Comparison of ENCODE assay signal across 33 cellular contexts in genomic region chr12:69766260-69766659, GRCh38. TPM values are rescaled to one million over a fixed set of nuclear protein-coding genes. Genes with fewer than 3 reads are reported as not detected.
"Had no signal": no experiment of that assay in that cellular context is flagged by ENCODE, and none has a peak within 500 bp of the region (broad histone marks: within the 10 kb centered on the region; RNA-seq: fewer than 3 reads in every experiment).

No MANE protein-coding gene starts in this region.

- H3K4me1 Mint-ChIP-seq: natural killer cell; nephron; neural progenitor cell; stimulated activated naive CD8-positive, alpha-beta T cell treated with anti-CD3 and anti-CD28 coated beads, Interleukin-15, amount 100 ng/mL, for 72 hours had no signal

- H3K36me3 ChIP-seq: ovary had no signal

- H3K27me3 ChIP-seq: neural progenitor cell, ovary, spleen, suprapubic skin, testis, tibial nerve, upper lobe of left lung, vagina had no signal

- H2AFZ ChIP-seq: neural progenitor cell, parathyroid adenoma had no signal

- H3K4me2 ChIP-seq: neural progenitor cell, smooth muscle cell had no signal

- H3K27me3 Mint-ChIP-seq: progenitor cell of endocrine pancreas; stimulated activated memory B cell treated with anti-CD40 and anti-IgM and Interleukin-4, amounts not matched to agents 10 μg/mL and 1 μg/mL and 100 μg/mL, for 72 hours; stimulated activated naive CD8-positive, alpha-beta T cell treated with anti-CD3 and anti-CD28 coated beads, Interleukin-15, amount 100 ng/mL, for 72 hours had no signal

- DNase-seq: natural killer cell; occipital lobe; ovary; posterior cingulate gyrus; psoas muscle; right cardiac atrium; spleen; stimulated activated CD4-positive, alpha-beta T cell treated with anti-CD3 and anti-CD28 coated beads, Interleukin-12 subunit alpha, Interleukin-12 subunit beta, amount 100 ng/mL, for 4 hours; stimulated activated CD4-positive, alpha-beta T cell treated with anti-CD3 and anti-CD28 coated beads, Interleukin-1b, Interleukin-23, amount 100 ng/mL, for 48 hours; stimulated activated CD4-positive, alpha-beta T cell treated with anti-CD3 and anti-CD28 coated beads, Interleukin-4, amount 100 ng/mL, for 1 hour; stimulated activated CD4-positive, alpha-beta T cell treated with anti-CD3 and anti-CD28 coated beads, Interleukin-4, amount 100 ng/mL, for 4 hours; stimulated activated CD8-positive, alpha-beta memory T cell treated with anti-CD3 and anti-CD28 coated beads, Interleukin-4, amount 100 ng/mL, for 48 hours; stimulated activated naive CD4-positive, alpha-beta T cell; stimulated activated naive CD8-positive, alpha-beta T cell treated with anti-CD3 and anti-CD28 coated beads, Interleukin-15, amount 100 ng/mL, for 72 hours; stimulated activated naive CD8-positive, alpha-beta T cell treated with anti-CD3 and anti-CD28 coated beads, Interleukin-15, Interleukin-2, amounts not matched to agents 100 U/mL and 50 U/mL, for 24 hours; substantia nigra; testis; trophoblast cell; upper lobe of left lung had no signal

- H3K27ac Mint-ChIP-seq: natural killer cell; nephron; neural progenitor cell; progenitor cell of endocrine pancreas; stimulated activated memory B cell treated with anti-CD40 and anti-IgM and Interleukin-4, amounts not matched to agents 10 μg/mL and 1 μg/mL and 100 μg/mL, for 72 hours had no signal

- H3K9me3 ChIP-seq: testis had no signal

- ATAC-seq: natural killer cell; psoas muscle; right cardiac atrium; sciatic nerve; stimulated activated memory B cell treated with anti-CD40 and anti-IgM and Interleukin-4, amounts not matched to agents 10 μg/mL and 1 μg/mL and 100 μg/mL, for 72 hours; stimulated activated naive CD8-positive, alpha-beta T cell treated with anti-CD3 and anti-CD28 coated beads, Interleukin-15, amount 100 ng/mL, for 72 hours; stimulated activated naive CD8-positive, alpha-beta T cell treated with anti-CD3 and anti-CD28 coated beads, Interleukin-15, Interleukin-2, amounts not matched to agents 100 U/mL and 50 U/mL, for 24 hours had no signal

- H3K4me3 ChIP-seq: neural progenitor cell, ovary, psoas muscle, skin epidermis, smooth muscle cell, spleen, suprapubic skin, testis, tibial nerve, upper lobe of left lung, vagina had no signal

- H3K4me1 ChIP-seq: neural progenitor cell, parathyroid adenoma, psoas muscle, spleen, suprapubic skin, testis, tibial nerve, upper lobe of left lung, vagina had no signal

- H3K9ac ChIP-seq: neural progenitor cell, parathyroid adenoma had no signal

- H3K4me3 Mint-ChIP-seq: natural killer cell; nephron; neural progenitor cell; stimulated activated memory B cell treated with anti-CD40 and anti-IgM and Interleukin-4, amounts not matched to agents 10 μg/mL and 1 μg/mL and 100 μg/mL, for 72 hours; stimulated activated naive CD8-positive, alpha-beta T cell treated with anti-CD3 and anti-CD28 coated beads, Interleukin-15, amount 100 ng/mL, for 72 hours had no signal

- H3K27ac ChIP-seq: neural progenitor cell, ovary, parathyroid adenoma, psoas muscle, skin epidermis, spleen, suprapubic skin, testis, tibial nerve, upper lobe of left lung, vagina had no signal

RNA-seq across cellular contexts. Expression of gene MYRFL, which starts 58.8 kb away (rescaled TPM):
- total RNA-seq: natural killer cell, osteoblast, sciatic nerve, smooth muscle cell, ureter, vagina had no signal
- polyA plus RNA-seq: neural cell, smooth muscle cell had no signal
